Comparison of ENCODE assay signal across 9 cellular contexts in the genomic region with DNA sequence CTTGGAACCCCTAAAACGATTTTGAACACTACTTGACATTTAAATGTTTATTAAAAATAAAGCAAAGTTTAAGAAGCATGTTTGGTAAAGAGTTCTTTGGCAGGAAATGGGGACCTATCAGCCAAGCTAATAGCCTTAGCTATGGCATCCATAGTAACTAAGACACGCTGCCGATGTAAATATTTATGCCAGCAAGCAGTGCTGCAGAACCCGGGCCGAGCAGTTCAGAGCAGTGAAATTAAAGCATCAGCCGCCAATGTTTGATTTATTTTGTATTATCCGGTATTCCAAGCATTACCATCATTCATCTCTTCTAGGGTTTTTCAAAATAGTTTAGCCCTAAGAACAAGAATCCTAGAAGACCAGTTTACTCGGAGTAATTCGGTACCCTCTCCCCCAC.
A peak's percentile ranks its signal among the peaks of the same experiment; 100 is the strongest.
DNase-seq lines count a peak whose midpoint lies in the region; ATAC-seq and TF ChIP-seq lines count a peak whose summit lies in the region.
"Had no signal": no experiment of that assay in that cellular context is flagged by ENCODE, and none has a peak within 500 bp of the region (broad histone marks: within the 10 kb centered on the region; RNA-seq: fewer than 3 reads in every experiment).

No MANE protein-coding gene starts in this region.

- no peak for ATAC-seq in activated T-helper 17 cell treated with anti-CD3 and anti-CD28 coated beads, Interleukin-2, amount 50 U/mL, for 72 hours (replicated peaks)
- ATAC-seq in left colon (peak; percentile 23), GM21447 (IDR thresholded peaks at IDR 0.05; ENCODE audit: unreplicated experiment) (no peak)

- H3K4me3 ChIP-seq in thyroid gland (replicated peaks in 1 of 3): no peak overlapping the region

- no peak for TF ChIP-seq POLR2A in thyroid gland (IDR thresholded peaks at IDR 0.05)

- peaks cover 5 to 33% of the 10 kb centered on the region in 2 donors for H3K4me1 ChIP-seq in thyroid gland

- H3K36me3 Mint-ChIP-seq in activated T-helper 17 cell treated with anti-CD3 and anti-CD28 coated beads, Interleukin-2, amount 50 U/mL, for 72 hours (ENCODE audit: low read depth): peaks cover 93% of the 10 kb centered on the region

- H3K9me3 ChIP-seq in thyroid gland: no peaks in the 10 kb centered on the region

- peak overlapping the region; percentile 98 for H3K27ac Mint-ChIP-seq in activated T-helper 17 cell treated with anti-CD3 and anti-CD28 coated beads, Interleukin-2, amount 50 U/mL, for 72 hours

- TF ChIP-seq CTCF in thyroid gland (IDR thresholded peaks at IDR 0.05): no peak

- H3K9me3 Mint-ChIP-seq in activated T-helper 17 cell treated with anti-CD3 and anti-CD28 coated beads, Interleukin-2, amount 50 U/mL, for 72 hours: no peaks in the 10 kb centered on the region

- DNase-seq in activated effector memory CD4-positive, alpha-beta T cell treated with anti-CD3 and anti-CD28 coated beads, Interleukin-2, amount 50 U/mL, for 16 hours: peak; percentile 74
- DNase-seq in activated effector memory CD4-positive, alpha-beta T cell treated with Interleukin-2 at 50 U/mL for 16 hours: no peak
- no peak for DNase-seq in left colon
- no peak for DNase-seq in thyroid gland
- no peak for DNase-seq in HUDEP-2 (lab: John Stamatoyannopoulos, UW; ENCODE audit: unreplicated experiment in 76 of 76)
- DNase-seq in epidermal melanocyte (ENCODE audit: insufficient read length, low spot score): no peak
- DNase-seq: foreskin melanocyte had no signal

- 67 to 74% methylated on average over 9 of the region's 9 CpGs for WGBS in thyroid gland, 2 donors

- peak overlapping the region; percentile 83 for H3K4me3 Mint-ChIP-seq in activated T-helper 17 cell treated with anti-CD3 and anti-CD28 coated beads, Interleukin-2, amount 50 U/mL, for 72 hours

- H3K27ac ChIP-seq in thyroid gland: peak overlapping the region in 2 of 3 donors; percentile 18 to 76

- no peaks in the 10 kb centered on the region for H3K36me3 ChIP-seq in thyroid gland

- H3K27me3 ChIP-seq in thyroid gland: no peaks in the 10 kb centered on the region

- H3K4me1 Mint-ChIP-seq in activated T-helper 17 cell treated with anti-CD3 and anti-CD28 coated beads, Interleukin-2, amount 50 U/mL, for 72 hours: peaks cover 66% of the 10 kb centered on the region

- H3K27me3 Mint-ChIP-seq in activated T-helper 17 cell treated with anti-CD3 and anti-CD28 coated beads, Interleukin-2, amount 50 U/mL, for 72 hours: no peaks in the 10 kb centered on the region

- intact Hi-C loops in left colon (cut with DNase I, micrococcal nuclease) (no loop called here), thyroid gland (cut with DNase I) (no loop called here)
